7 cellular contexts compared by ENCODE assay signal in the genomic region with DNA sequence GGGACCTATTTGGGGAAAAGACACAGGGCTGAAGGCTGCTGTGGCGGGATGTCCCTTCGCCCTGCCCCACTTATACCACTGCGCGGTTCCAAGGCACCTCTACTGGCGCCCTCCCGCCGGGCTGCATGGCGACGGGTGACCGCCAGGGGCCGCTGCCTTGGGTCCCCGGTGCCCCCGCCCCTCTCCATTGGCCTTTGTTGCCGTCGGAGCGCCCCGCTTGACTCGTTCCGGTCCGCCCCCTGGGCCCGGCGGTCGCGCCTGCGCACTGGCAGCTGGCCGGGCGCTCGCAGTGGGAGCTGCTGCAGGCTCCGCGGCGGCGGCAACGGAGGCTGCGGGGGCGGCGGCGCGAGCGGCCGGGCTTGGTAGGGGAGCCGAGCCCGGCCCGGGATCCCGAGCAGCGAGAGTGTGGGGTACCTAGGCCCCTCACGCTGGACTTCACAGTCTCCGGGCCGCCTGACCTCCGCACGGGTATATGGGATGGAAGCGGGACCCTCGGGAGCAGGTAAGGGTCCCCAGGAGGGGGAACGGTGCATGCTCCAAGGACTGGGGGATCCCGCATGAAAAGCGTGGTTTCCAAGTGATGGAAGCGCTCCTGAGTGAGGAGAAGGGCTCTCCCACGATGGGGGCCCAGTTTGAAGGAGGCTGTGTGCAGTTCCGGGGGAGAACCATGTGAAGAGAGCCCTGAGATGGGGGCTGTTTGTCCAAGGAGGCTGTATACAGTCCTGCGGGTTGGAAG. TPM values are rescaled to one million over a fixed set of nuclear protein-coding genes. Genes with fewer than 3 reads are reported as not detected.
DNase-seq lines count a peak whose midpoint lies in the region; ATAC-seq and TF ChIP-seq lines count a peak whose summit lies in the region.

A gene (plus strand): TSS at position 265 of the 736 bp plus-strand sequence. CDS start 213 bp downstream, at position 478.

- peak within 1 kb of the TSS; percentile 90 for H3K27ac ChIP-seq in hepatocyte

- H3K27me3 ChIP-seq in hepatocyte = no peaks in the 10 kb centered on the region

- H3K4me3 ChIP-seq in hepatocyte = peak within 1 kb of the TSS; percentile 99

- no peaks in the 10 kb centered on the region for H3K9me3 ChIP-seq in hepatocyte (ENCODE audit: low read depth)

- no peaks in the 10 kb centered on the region for H3K9me2 ChIP-seq in hepatocyte (replicated peaks; ENCODE audit: insufficient read depth)

- no peaks in the 10 kb centered on the region for H3K36me3 ChIP-seq in hepatocyte (replicated peaks; ENCODE audit: insufficient read depth, low read depth)

- peak within 1 kb of the TSS; percentile 98 for H3K4me2 ChIP-seq in hepatocyte

- TF ChIP-seq CTCF in hepatocyte (IDR thresholded peaks at IDR 0.05; ENCODE audit: poor library complexity) = peak; percentile 91

- peak; percentile 96 to 97 for DNase-seq in NCI-H2081 (lab: John Stamatoyannopoulos, UW)
- DNase-seq in T-helper 9 cell = peak; percentile 97
- DNase-seq in astrocyte of the hippocampus (ENCODE audit: low read depth, low spot score) = peak; percentile 98
- peak; percentile 97 for DNase-seq in hepatocyte (ENCODE audit: low spot score)
- peak; percentile 94 for DNase-seq in retina

- peaks cover 35% of the 10 kb centered on the region for H3K4me1 ChIP-seq in hepatocyte (ENCODE audit: insufficient read depth)

- peaks cover 15% of the 10 kb centered on the region for H4K20me1 ChIP-seq in hepatocyte (ENCODE audit: insufficient read depth, poor library complexity, severe bottlenecking)

- peak within 1 kb of the TSS; percentile 96 for H2AFZ ChIP-seq in hepatocyte

- ATAC-seq in GM18517 (IDR thresholded peaks at IDR 0.05; ENCODE audit: unreplicated experiment) (peak; percentile 82), HG03039 (IDR thresholded peaks at IDR 0.05; ENCODE audit: unreplicated experiment) (peak; percentile 77)

- WGBS in hepatocyte (ENCODE audit: low lambda C conversion rate, missing lambda C conversion rate) = 2% methylated on average over 52 of the region's 59 CpGs

- H3K79me2 ChIP-seq in hepatocyte = peaks cover 45% of the 10 kb centered on the region

RNA-seq across cellular contexts. Expression of the gene that starts here (rescaled TPM):
- 17.8 and 22.2 TPM in 2 replicates for total RNA-seq in hepatocyte
- polyA plus RNA-seq in hepatocyte = 7.6 and 8.6 TPM in 2 replicates

Comparison
In these comparisons a context has a peak if more than half of its experiments do, and no peak if none do; other contexts are left out.
1. Peak in every context shown above with its lines: DNase-seq, ATAC-seq, H3K4me3 ChIP-seq and H3K27ac ChIP-seq.